In genomic region chr2:232988444-232988843, GRCh38 we compare ENCODE assay signal across 1 cellular context.
A peak's percentile ranks its signal among the peaks of the same experiment; 100 is the strongest.
TF ChIP-seq lines count a peak whose summit lies in the region.

No MANE protein-coding gene starts in this region.

TF ChIP-seq in A549, 52 proteins besides CTCF, POLR2A, EP300 and RAD21 (continued from another document):
- no peak; the same call in 2 of the 3 replicates for TF ChIP-seq BCL3 (IDR thresholded peaks at IDR 0.05)
- no peak for TF ChIP-seq ZFP36 (IDR thresholded peaks at IDR 0.05; ENCODE audit: borderline replicate concordance, partially characterized antibody)
- no peak for TF ChIP-seq NFE2L2 (conservative IDR thresholded peaks at IDR 0.05; ENCODE audit: low read length)
- TF ChIP-seq REST (IDR thresholded peaks at IDR 0.05): no peak
- TF ChIP-seq RARB (CRISPR knock-in tag; IDR thresholded peaks at IDR 0.05): no peak
- TF ChIP-seq FOSL2 (IDR thresholded peaks at IDR 0.05): peak; percentile 100
- peak; percentile 100 for TF ChIP-seq FOSL2 (CRISPR knock-in tag; IDR thresholded peaks at IDR 0.05)
- TF ChIP-seq RCOR1 (IDR thresholded peaks at IDR 0.05; ENCODE audit: low read depth, low read length): 0 out of 2 replicates have a peak, but pooled peaks have one; percentile 73
- no peak for TF ChIP-seq TFCP2L1 (CRISPR knock-in tag; IDR thresholded peaks at IDR 0.05)
- TF ChIP-seq HDAC2 (IDR thresholded peaks at IDR 0.05): no peak
- peak; percentile 61; the same call in 1 of the 2 replicates for TF ChIP-seq MYC (IDR thresholded peaks at IDR 0.05; ENCODE audit: borderline replicate concordance, low read length)
